13 cellular contexts compared by ENCODE assay signal in the genomic region with DNA sequence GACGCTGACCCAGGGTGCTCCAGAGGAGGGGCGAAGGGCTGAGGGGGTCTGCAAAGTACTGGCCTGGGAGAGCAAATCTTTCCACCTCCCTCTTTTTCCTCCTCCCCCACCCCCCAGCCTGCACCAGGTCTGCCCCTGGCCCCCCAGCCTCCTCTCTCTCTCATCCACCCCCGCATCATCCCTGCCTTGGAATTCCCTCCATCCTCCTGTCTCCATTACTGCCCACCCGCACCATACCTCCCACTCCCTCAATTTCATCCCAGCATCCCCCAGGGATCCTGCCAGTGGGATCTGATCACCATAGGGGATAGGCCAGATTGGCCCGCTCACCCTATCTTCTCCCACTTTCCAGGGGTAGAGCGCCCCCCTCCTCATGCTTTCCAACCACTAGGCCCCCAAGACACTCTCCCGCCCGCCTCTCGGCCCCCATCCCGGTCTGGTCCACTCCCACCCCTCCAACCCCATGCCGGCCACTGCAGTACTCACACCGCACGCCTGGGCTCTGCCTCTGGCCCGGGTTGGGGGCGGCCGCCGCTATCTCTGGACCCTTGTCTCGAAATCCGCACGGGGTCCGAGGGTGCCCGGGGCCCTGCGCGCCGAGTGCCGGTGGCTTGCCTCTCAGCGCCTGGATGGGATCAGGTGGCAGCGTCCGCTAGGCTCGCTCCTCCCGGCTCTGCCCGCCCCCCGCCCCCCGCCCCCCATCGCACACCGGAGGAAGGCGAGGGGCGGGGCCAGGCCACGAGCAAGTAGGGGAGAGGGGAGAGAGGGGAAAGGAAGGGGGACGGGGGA. TPM values are rescaled to one million over a fixed set of nuclear protein-coding genes. Genes with fewer than 3 reads are reported as not detected.
DNase-seq lines count a peak whose midpoint lies in the region; ATAC-seq, FAIRE-seq and TF ChIP-seq lines count a peak whose summit lies in the region.
"Had no signal": no experiment of that assay in that cellular context is flagged by ENCODE, and none has a peak within 500 bp of the region (broad histone marks: within the 10 kb centered on the region; RNA-seq: fewer than 3 reads in every experiment).

A gene with protein sequence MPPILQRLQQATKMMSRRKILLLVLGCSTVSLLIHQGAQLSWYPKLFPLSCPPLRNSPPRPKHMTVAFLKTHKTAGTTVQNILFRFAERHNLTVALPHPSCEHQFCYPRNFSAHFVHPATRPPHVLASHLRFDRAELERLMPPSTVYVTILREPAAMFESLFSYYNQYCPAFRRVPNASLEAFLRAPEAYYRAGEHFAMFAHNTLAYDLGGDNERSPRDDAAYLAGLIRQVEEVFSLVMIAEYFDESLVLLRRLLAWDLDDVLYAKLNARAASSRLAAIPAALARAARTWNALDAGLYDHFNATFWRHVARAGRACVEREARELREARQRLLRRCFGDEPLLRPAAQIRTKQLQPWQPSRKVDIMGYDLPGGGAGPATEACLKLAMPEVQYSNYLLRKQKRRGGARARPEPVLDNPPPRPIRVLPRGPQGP (minus strand): TSS at position 637 of the 789 bp plus-strand sequence. CDS start 3,746 bp downstream, outside the sequence.

- peak within 1 kb of the TSS; percentile 70 for H2AK5ac ChIP-seq in mesenchymal stem cell (ENCODE audit: low read length, severe bottlenecking)

- H3K36me3 ChIP-seq in heart right ventricle: peaks cover 0 to 6% (median 0%) of the 10 kb centered on the region in 9 donors
- no peaks in the 10 kb centered on the region for H3K36me3 ChIP-seq in astrocyte (ENCODE audit: insufficient read depth, low read length)
- peaks cover 0 to 3% of the 10 kb centered on the region in 2 experiments for H3K36me3 ChIP-seq in mesenchymal stem cell (ENCODE audit: control insufficient read depth in 1 of 2, insufficient read depth in 2 of 2, low read depth in 1 of 2, low read length in 2 of 2)
- H3K36me3 ChIP-seq in vagina: no peaks in the 10 kb centered on the region

- no peak for ATAC-seq in heart right ventricle
- ATAC-seq in Right ventricle myocardium superior (ENCODE audit: poor library complexity): no peak
- no peak for ATAC-seq in GM21381 (IDR thresholded peaks at IDR 0.05; ENCODE audit: unreplicated experiment)
- ATAC-seq in GM21529 (IDR thresholded peaks at IDR 0.05; ENCODE audit: unreplicated experiment): no peak

- no peak within 1 kb of the TSS for H2BK12ac ChIP-seq in mesenchymal stem cell (ENCODE audit: low read length in 2 of 2)

- H2BK120ac ChIP-seq in mesenchymal stem cell (ENCODE audit: low read depth, low read length): no peak within 1 kb of the TSS

- no peak for TF ChIP-seq CTCF in heart right ventricle (IDR thresholded peaks at IDR 0.05)
- TF ChIP-seq CTCF in astrocyte (IDR thresholded peaks at IDR 0.05; ENCODE audit: insufficient read depth, low read depth, low read length): no peak
- TF ChIP-seq CTCF in vagina (IDR thresholded peaks at IDR 0.05): no peak

- H3K27ac ChIP-seq in heart right ventricle (peak within 1 kb of the TSS in 5 of 10 donors; percentile 30 to 77 (median 43)), astrocyte (ENCODE audit: low read depth, low read length) (no peak within 1 kb of the TSS), mesenchymal stem cell (ENCODE audit: low read length, poor library complexity, severe bottlenecking) (peak within 1 kb of the TSS; percentile 40), vagina (no peak within 1 kb of the TSS)
- H3K27ac ChIP-seq: skin epidermis had no signal

- no peak within 1 kb of the TSS for H3K9ac ChIP-seq in astrocyte (ENCODE audit: low read length)
- H3K9ac ChIP-seq in mesenchymal stem cell (ENCODE audit: low read length): no peak within 1 kb of the TSS

- H3K9me3 Mint-ChIP-seq in astrocyte (ENCODE audit: unreplicated experiment): no peaks in the 10 kb centered on the region

- H3K27me3 ChIP-seq in heart right ventricle (peaks cover 0 to 28% (median 17%) of the 10 kb centered on the region in 7 donors), astrocyte (ENCODE audit: insufficient read depth, low read length) (peaks cover 3% of the 10 kb centered on the region), mesenchymal stem cell (ENCODE audit: control insufficient read depth in 1 of 2, insufficient read depth in 1 of 2, low read length in 2 of 2) (peaks cover 9 to 47% of the 10 kb centered on the region in 2 experiments), vagina (no peaks in the 10 kb centered on the region)

- H4K8ac ChIP-seq in mesenchymal stem cell (ENCODE audit: low read length): peak within 1 kb of the TSS; percentile 27

- H3K79me1 ChIP-seq in mesenchymal stem cell (replicated peaks; ENCODE audit: low read length, poor library complexity, severe bottlenecking): peaks cover 1% of the 10 kb centered on the region

- peaks cover 11% of the 10 kb centered on the region for H3K4me1 Mint-ChIP-seq in astrocyte (ENCODE audit: low read depth, unreplicated experiment)

- H2BK5ac ChIP-seq in mesenchymal stem cell (ENCODE audit: low read depth, low read length, poor library complexity, severe bottlenecking): no peak within 1 kb of the TSS

- peak within 1 kb of the TSS in 8 of 10 donors; percentile 10 to 47 (median 36) for H3K4me3 ChIP-seq in heart right ventricle
- H3K4me3 ChIP-seq in astrocyte (ENCODE audit: insufficient read depth, low read depth, low read length): no peak within 1 kb of the TSS
- peak within 1 kb of the TSS in 1 of 2 experiments; percentile 49 for H3K4me3 ChIP-seq in mesenchymal stem cell (ENCODE audit: insufficient read depth in 1 of 2, low read depth in 1 of 2, low read length in 2 of 2)
- peak within 1 kb of the TSS; percentile 6 to 23 for H3K4me3 ChIP-seq in vagina
- H3K4me3 ChIP-seq: skin epidermis had no signal

- H3K79me2 ChIP-seq in astrocyte (ENCODE audit: insufficient read depth, low read length): peaks cover 17% of the 10 kb centered on the region

- DNase-seq in heart right ventricle: no peak
- no peak for DNase-seq in Right ventricle myocardium superior
- DNase-seq in astrocyte (ENCODE audit: low read depth): no peak
- DNase-seq in mesenchymal stem cell: no peak
- no peak for DNase-seq in vagina (ENCODE audit: extremely low spot score in 2 of 2)
- no peak for DNase-seq in activated CD8-positive, alpha-beta memory T cell treated with anti-CD3 and anti-CD28 coated beads, Interleukin-2, amount 50 U/mL, for 48 hours
- DNase-seq: GOT3, NCI-H187, SW 1271 had no signal

- peaks cover 10% of the 10 kb centered on the region for H4K20me1 ChIP-seq in astrocyte (ENCODE audit: insufficient read depth, low read length)

- no peak within 1 kb of the TSS for H3K4ac ChIP-seq in mesenchymal stem cell (ENCODE audit: low read depth in 1 of 2, low read length in 2 of 2)

- peak within 1 kb of the TSS; percentile 34 for H3K4me3 Mint-ChIP-seq in astrocyte (ENCODE audit: unreplicated experiment)

- intact Hi-C loops in heart right ventricle (cut with DNase I): no loop called here
- intact Hi-C loops in Right ventricle myocardium superior (cut with DNase I): no loop called here
- intact Hi-C loops in vagina (cut with DNase I): no loop called here

- peak within 1 kb of the TSS; percentile 72 for H3K27ac Mint-ChIP-seq in astrocyte (ENCODE audit: unreplicated experiment)

- WGBS in heart right ventricle, 2 donors: 10 to 13% methylated on average over 37 to 40 of the region's 40 CpGs
- 17% methylated on average over 20 of the region's 40 CpGs for WGBS in mesenchymal stem cell

- TF ChIP-seq POLR2A in vagina (IDR thresholded peaks at IDR 0.05): no peak

- H3K27me3 Mint-ChIP-seq in astrocyte (ENCODE audit: low read depth, unreplicated experiment): peaks cover 9% of the 10 kb centered on the region

- H3K14ac ChIP-seq in mesenchymal stem cell (ENCODE audit: low read length in 2 of 2): no peak within 1 kb of the TSS

- H2AFZ ChIP-seq in astrocyte (ENCODE audit: low read depth, low read length): no peak within 1 kb of the TSS
- H2AFZ ChIP-seq in mesenchymal stem cell (ENCODE audit: low read depth, low read length): no peak within 1 kb of the TSS

- H3K9me3 ChIP-seq in heart right ventricle (no peaks in the 10 kb centered on the region), astrocyte (ENCODE audit: insufficient read depth, low read depth, low read length) (no peaks in the 10 kb centered on the region), mesenchymal stem cell (ENCODE audit: control insufficient read depth, low read length) (no peaks in the 10 kb centered on the region), vagina (no peaks in the 10 kb centered on the region)

- peak within 1 kb of the TSS; percentile 39 for H4K91ac ChIP-seq in mesenchymal stem cell (ENCODE audit: low read length)

- H3K4me1 ChIP-seq in heart right ventricle (peaks cover 7 to 57% (median 33%) of the 10 kb centered on the region in 9 donors), astrocyte (ENCODE audit: insufficient read depth, low read length) (peaks cover 24% of the 10 kb centered on the region), mesenchymal stem cell (ENCODE audit: control insufficient read depth, insufficient read depth, low read depth, low read length) (peaks cover 44% of the 10 kb centered on the region), vagina (peaks cover 29% of the 10 kb centered on the region)

- H3K4me2 ChIP-seq in astrocyte (ENCODE audit: low read length): peak within 1 kb of the TSS; percentile 61
- peak within 1 kb of the TSS; percentile 72 for H3K4me2 ChIP-seq in mesenchymal stem cell (ENCODE audit: low read length, poor library complexity, severe bottlenecking)

- peaks cover 5% of the 10 kb centered on the region for H3K36me3 Mint-ChIP-seq in astrocyte (ENCODE audit: low read depth, unreplicated experiment)

- H3K18ac ChIP-seq in mesenchymal stem cell (ENCODE audit: low read depth in 1 of 2, low read length in 2 of 2): no peak within 1 kb of the TSS

- no peak within 1 kb of the TSS for H2BK15ac ChIP-seq in mesenchymal stem cell (ENCODE audit: low read depth, poor library complexity, severe bottlenecking)

- no peak within 1 kb of the TSS for H3K23ac ChIP-seq in mesenchymal stem cell (ENCODE audit: low read length in 2 of 2)

- no peak for FAIRE-seq in astrocyte (lab: Jason Lieb, UNC)
- FAIRE-seq: keratinocyte had no signal

RNA-seq across cellular contexts. Expression of the gene that starts here (rescaled TPM):
- 1 to 10 TPM; 1.9 to 4.6 (median 2.5) TPM for total RNA-seq in heart right ventricle
- 1 to 10 TPM in 1 of 2 donors, under 1 TPM in 1; 0.07 to 1.0 TPM for polyA plus RNA-seq in heart right ventricle
- total RNA-seq in Right ventricle myocardium superior: 0.73 TPM
- total RNA-seq in astrocyte: 0.46 and 0.61 TPM in 2 replicates
- 0.03 TPM for polyA plus RNA-seq in mesenchymal stem cell (2013, experiment 1 of 2)
- 0.04 TPM for polyA plus RNA-seq in mesenchymal stem cell (2013, experiment 2 of 2)
- total RNA-seq in vagina: not detected
- polyA plus RNA-seq: keratinocyte had no signal
